12 cellular contexts compared by ENCODE assay signal in the genomic region with DNA sequence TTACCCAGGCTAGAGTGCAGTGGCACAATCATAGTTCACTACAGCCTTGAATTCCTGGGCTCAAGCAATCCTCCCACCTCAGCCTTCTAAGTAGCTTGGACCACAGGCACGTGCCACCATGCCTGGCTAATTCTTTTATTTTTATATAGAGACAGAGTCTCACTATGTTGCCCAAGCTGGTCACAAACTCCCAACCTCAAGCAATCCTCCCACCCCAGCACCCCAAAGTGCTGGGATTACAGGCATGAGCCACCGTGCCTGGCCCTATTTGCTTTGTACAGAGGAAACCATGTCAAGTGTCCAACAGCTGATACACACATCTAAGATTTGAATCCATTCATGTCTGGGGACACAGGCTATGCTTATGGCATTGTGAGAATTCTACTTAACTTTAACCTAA. TPM values are rescaled to one million over a fixed set of nuclear protein-coding genes. Genes with fewer than 3 reads are reported as not detected.
A peak's percentile ranks its signal among the peaks of the same experiment; 100 is the strongest.
DNase-seq lines count a peak whose midpoint lies in the region; ATAC-seq lines count a peak whose summit lies in the region.
"Had no signal": no experiment of that assay in that cellular context is flagged by ENCODE, and none has a peak within 500 bp of the region (broad histone marks: within the 10 kb centered on the region; RNA-seq: fewer than 3 reads in every experiment).

No MANE protein-coding gene starts in this region.

- CTCF ChIA-PET in activated CD4-positive, alpha-beta T cell treated with anti-CD3 and anti-CD28 coated beads for 36 hours (lab: Charles Lee), result interaction anchor here (0.6 to 12.1 kb wide), 5 partner anchors 20 to 335 kb away, joined by 3 to 114 read pairs (median 3); partner anchors contain the start of gene MPP7

- no peak for ATAC-seq in activated CD4-positive, alpha-beta T cell treated with anti-CD3 and anti-CD28 coated beads for 36 hours
- ATAC-seq in GM18861 (IDR thresholded peaks at IDR 0.05; ENCODE audit: unreplicated experiment) (no peak), sciatic nerve (no peak)
- ATAC-seq: SK-N-SH treated with all-trans-retinoic acid at 6 μM for 48 hours had no signal

- POLR2A ChIA-PET in activated CD4-positive, alpha-beta T cell treated with anti-CD3 and anti-CD28 coated beads for 36 hours (lab: Charles Lee), result interaction anchor here (3.2 to 3.8 kb wide), 2 partner anchors 30 to 34 kb away, joined by 18 to 21 read pairs; partner anchors contain the start of gene MPP7

- no peaks in the 10 kb centered on the region for H3K27me3 Mint-ChIP-seq in activated CD4-positive, alpha-beta T cell treated with anti-CD3 and anti-CD28 coated beads for 36 hours
- no peaks in the 10 kb centered on the region for H3K27me3 Mint-ChIP-seq in activated naive CD8-positive, alpha-beta T cell

- WGBS in thymus, result 92% methylated on average over 2 of the region's 2 CpGs

- H3K27ac Mint-ChIP-seq in activated CD4-positive, alpha-beta T cell treated with anti-CD3 and anti-CD28 coated beads for 36 hours, result peak overlapping the region; percentile 83
- peak overlapping the region; percentile 92 for H3K27ac Mint-ChIP-seq in activated naive CD8-positive, alpha-beta T cell

- no peak overlapping the region for H3K4me3 ChIP-seq in thymus (ENCODE audit: low read length)

- no peaks in the 10 kb centered on the region for H3K9me3 ChIP-seq in thymus (ENCODE audit: control insufficient read depth)

- no peaks in the 10 kb centered on the region for H3K9me3 Mint-ChIP-seq in activated CD4-positive, alpha-beta T cell treated with anti-CD3 and anti-CD28 coated beads for 36 hours (ENCODE audit: low read depth)
- no peaks in the 10 kb centered on the region for H3K9me3 Mint-ChIP-seq in activated naive CD8-positive, alpha-beta T cell (ENCODE audit: low read depth)

- peak overlapping the region; percentile 92 for H3K27ac ChIP-seq in thymus (ENCODE audit: low read depth)

- peaks cover 4% of the 10 kb centered on the region for H3K4me1 ChIP-seq in thymus (ENCODE audit: control insufficient read depth, insufficient read depth, low read length)

- H3K36me3 ChIP-seq in thymus (ENCODE audit: control insufficient read depth, insufficient read depth), result no peaks in the 10 kb centered on the region

- intact Hi-C loops in activated CD4-positive, alpha-beta T cell treated with anti-CD3 and anti-CD28 coated beads for 36 hours (cut with DNase I, micrococcal nuclease), result loop anchor here (1.0 to 10.0 kb wide), 3 partner anchors 29 to 1178 kb away; partner anchors contain the start of genes MASTL (in 1 of the 2), MPP7 (in 1 of the 2), WAC (in 1 of the 2) and YME1L1 (in 1 of the 2)
- intact Hi-C loops in sciatic nerve (cut with DNase I), result no loop called here

- H3K4me1 Mint-ChIP-seq in activated CD4-positive, alpha-beta T cell treated with anti-CD3 and anti-CD28 coated beads for 36 hours, result peaks cover 75% of the 10 kb centered on the region
- peaks cover 80% of the 10 kb centered on the region for H3K4me1 Mint-ChIP-seq in activated naive CD8-positive, alpha-beta T cell (ENCODE audit: low read depth)

- H3K27me3 ChIP-seq in thymus (ENCODE audit: control insufficient read depth, insufficient read depth), result no peaks in the 10 kb centered on the region

- no peak for DNase-seq in activated CD4-positive, alpha-beta T cell treated with anti-CD3 and anti-CD28 coated beads for 36 hours
- DNase-seq in activated CD4-positive, alpha-beta T cell treated with anti-CD3 and anti-CD28 coated beads for 48 hours, result no peak
- DNase-seq in myocyte (ENCODE audit: low read depth) (peak; percentile 36), sciatic nerve (ENCODE audit: low spot score) (no peak), NOMO-1 (lab: John Stamatoyannopoulos, UW; ENCODE audit: unreplicated experiment in 2 of 2) (no peak)
- DNase-seq: Calu3, foreskin fibroblast, midbrain had no signal

- H3K36me3 Mint-ChIP-seq in activated CD4-positive, alpha-beta T cell treated with anti-CD3 and anti-CD28 coated beads for 36 hours (ENCODE audit: low read depth), result no peaks in the 10 kb centered on the region
- peaks cover 2% of the 10 kb centered on the region for H3K36me3 Mint-ChIP-seq in activated naive CD8-positive, alpha-beta T cell

- peak overlapping the region; percentile 38 for H3K4me3 Mint-ChIP-seq in activated CD4-positive, alpha-beta T cell treated with anti-CD3 and anti-CD28 coated beads for 36 hours
- peak overlapping the region; percentile 79 for H3K4me3 Mint-ChIP-seq in activated naive CD8-positive, alpha-beta T cell

RNA-seq across cellular contexts. Expression of gene MPP7, which starts 29.8 kb away (rescaled TPM):
- total RNA-seq in activated CD4-positive, alpha-beta T cell treated with anti-CD3 and anti-CD28 coated beads for 36 hours, result 10 to 100 TPM; 10.9 to 11.0 TPM
- total RNA-seq in myocyte (3.6 and 5.6 TPM in 2 replicates), sciatic nerve (7.8 TPM)
- polyA plus RNA-seq in myocyte (2012), result 4.2 TPM
- 5.1 TPM for polyA plus RNA-seq in thymus
